Comparison of ENCODE assay signal across 1 cellular context in the genomic region with DNA sequence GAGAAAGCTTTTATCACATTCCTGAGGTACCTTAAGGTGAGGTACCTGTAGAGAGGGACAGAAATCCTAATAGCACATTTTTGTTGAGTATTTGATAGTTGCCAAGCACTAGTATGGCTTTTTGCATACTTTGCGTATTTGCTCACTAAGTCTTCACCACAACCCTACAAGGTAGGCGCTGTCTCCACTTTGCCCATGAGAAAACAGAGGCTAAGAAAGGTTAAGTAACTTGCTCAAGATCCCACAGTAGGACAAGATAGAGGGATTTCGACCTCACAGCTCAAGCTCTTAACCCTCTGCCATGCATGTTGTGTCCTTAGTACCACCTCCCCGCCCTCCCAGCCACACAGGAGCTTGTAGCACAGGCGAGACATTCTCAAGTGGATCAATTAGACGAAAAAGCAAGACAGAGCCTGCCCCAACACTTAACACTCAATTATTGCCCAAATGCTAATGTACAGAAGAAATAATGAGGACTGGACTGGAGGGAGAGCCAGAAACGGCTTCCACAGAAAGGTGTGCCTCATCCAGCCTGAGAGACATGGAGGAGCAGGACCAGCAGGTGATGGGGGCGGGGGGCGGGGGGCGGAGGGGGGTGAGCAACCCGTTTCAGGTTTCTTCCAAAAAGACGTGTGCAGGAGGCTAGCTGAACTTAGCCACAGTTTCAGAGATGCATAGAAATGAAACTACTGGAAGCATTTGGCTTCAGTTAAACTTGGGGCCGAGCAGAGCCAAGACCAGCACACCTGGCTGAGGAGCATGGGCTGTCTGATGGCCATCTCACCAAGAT.
TF ChIP-seq lines count a peak whose summit lies in the region.

No MANE protein-coding gene starts in this region.

TF ChIP-seq in SK-N-SH treated with all-trans-retinoic acid at 6 μM for 48 hours, 23 proteins besides CTCF, POLR2A, EP300 and RAD21 (continued from another document):
- TF ChIP-seq, protein P1, sequence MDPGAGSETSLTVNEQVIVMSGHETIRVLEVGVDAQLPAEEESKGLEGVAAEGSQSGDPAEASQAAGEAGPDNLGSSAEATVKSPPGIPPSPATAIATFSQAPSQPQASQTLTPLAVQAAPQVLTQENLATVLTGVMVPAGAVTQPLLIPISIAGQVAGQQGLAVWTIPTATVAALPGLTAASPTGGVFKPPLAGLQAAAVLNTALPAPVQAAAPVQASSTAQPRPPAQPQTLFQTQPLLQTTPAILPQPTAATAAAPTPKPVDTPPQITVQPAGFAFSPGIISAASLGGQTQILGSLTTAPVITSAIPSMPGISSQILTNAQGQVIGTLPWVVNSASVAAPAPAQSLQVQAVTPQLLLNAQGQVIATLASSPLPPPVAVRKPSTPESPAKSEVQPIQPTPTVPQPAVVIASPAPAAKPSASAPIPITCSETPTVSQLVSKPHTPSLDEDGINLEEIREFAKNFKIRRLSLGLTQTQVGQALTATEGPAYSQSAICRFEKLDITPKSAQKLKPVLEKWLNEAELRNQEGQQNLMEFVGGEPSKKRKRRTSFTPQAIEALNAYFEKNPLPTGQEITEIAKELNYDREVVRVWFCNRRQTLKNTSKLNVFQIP (CRISPR knock-in tag; IDR thresholded peaks at IDR 0.05; ENCODE audit: borderline replicate concordance, low read depth), result no peak
- TF ChIP-seq ZNF70 (CRISPR knock-in tag; IDR thresholded peaks at IDR 0.05), result no peak
TF ChIP-seq in SK-N-SH treated with all-trans-retinoic acid at 6 μM for 48 hours: peak in this region for 0.
